ENCODE assay signal across 1 cellular context in the genomic region with DNA sequence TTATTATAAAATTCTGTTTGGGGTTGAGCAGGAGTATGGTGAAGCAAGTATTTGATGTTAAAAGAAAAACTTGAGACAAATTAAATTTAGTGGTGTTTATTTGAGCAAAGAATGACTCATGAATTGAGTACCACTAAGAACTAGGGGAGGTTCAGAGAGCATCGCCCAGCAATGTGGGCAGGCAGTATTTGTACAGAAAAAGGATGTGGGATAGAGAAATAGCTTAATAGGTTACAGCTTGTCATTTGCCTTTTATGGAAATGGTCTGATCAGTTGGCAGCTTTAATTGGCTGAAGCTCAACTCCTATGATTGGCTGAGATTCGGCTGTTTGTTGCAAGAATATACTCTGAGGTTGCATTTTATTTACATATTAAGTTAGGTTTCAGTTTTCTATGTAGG.
TF ChIP-seq lines count a peak whose summit lies in the region.

No MANE protein-coding gene starts in this region.

TF ChIP-seq in GM23338, 12 proteins besides CTCF, POLR2A, EP300 and RAD21 (continued from another document):
- TF ChIP-seq ZNF462 (CRISPR knock-in tag; IDR thresholded peaks at IDR 0.05) (no peak), EZH2phosphoT487 (IDR thresholded peaks at IDR 0.05; ENCODE audit: unreplicated experiment) (no peak)
TF ChIP-seq in GM23338: peak in this region for 0.
